Comparison of ENCODE assay signal across 17 cellular contexts in genomic region chr1:116495534-116495933, GRCh38.
DNase-seq lines count a peak whose midpoint lies in the region; ATAC-seq, FAIRE-seq and TF ChIP-seq lines count a peak whose summit lies in the region.
"Had no signal": no experiment of that assay in that cellular context is flagged by ENCODE, and none has a peak within 500 bp of the region (broad histone marks: within the 10 kb centered on the region; RNA-seq: fewer than 3 reads in every experiment).

No MANE protein-coding gene starts in this region.

- peak overlapping the region in 1 of 2 donors; percentile 18 for H3K4me3 ChIP-seq in kidney (ENCODE audit: low read length in 2 of 2)
- H3K4me3 ChIP-seq in pancreas: no peak overlapping the region

- peak overlapping the region; percentile 84 to 88 for H3K27ac ChIP-seq in kidney (ENCODE audit: low read depth in 2 of 2, low read length in 2 of 2)
- peak overlapping the region; percentile 51 to 86 (median 72) for H3K27ac ChIP-seq in pancreas

- peaks cover 0 to 2% (median 0%) of the 10 kb centered on the region in 3 donors for H3K27me3 Mint-ChIP-seq in CD14-positive monocyte (ENCODE audit: low read depth in 3 of 3)
- H3K27me3 Mint-ChIP-seq: naive thymus-derived CD4-positive, alpha-beta T cell had no signal

- no peak for TF ChIP-seq CTCF in CD14-positive monocyte (IDR thresholded peaks at IDR 0.05)
- TF ChIP-seq CTCF in kidney (IDR thresholded peaks at IDR 0.05; ENCODE audit: borderline replicate concordance, extremely low read depth, insufficient read depth): no peak
- TF ChIP-seq CTCF in pancreas (IDR thresholded peaks at IDR 0.05): no peak

- H3K27me3 ChIP-seq in pancreas: no peaks in the 10 kb centered on the region

- intact Hi-C loops in CD14-positive monocyte (cut with micrococcal nuclease): loop anchor here (5.0 to 10.0 kb wide), 2 partner anchors 121 to 353 kb away; partner anchors contain the start of gene ATP1A1 (in 1 of the 2)
- intact Hi-C loops in kidney (cut with DNase I): loop anchor here (10.0 kb wide), 1 partner anchor 351 kb away; no protein-coding TSS in a partner anchor
- intact Hi-C loops in pancreas (cut with DNase I): no loop called here

- ATAC-seq in pancreas (peak in 3 of 4 donors; percentile 25 to 48 (median 44)), HG03139 (IDR thresholded peaks at IDR 0.05; ENCODE audit: unreplicated experiment) (no peak)
- ATAC-seq: esophagus mucosa; naive thymus-derived CD4-positive, alpha-beta T cell had no signal

- no peak overlapping the region for H3K4me3 Mint-ChIP-seq in CD14-positive monocyte
- H3K4me3 Mint-ChIP-seq: naive thymus-derived CD4-positive, alpha-beta T cell had no signal

- DNase-seq in CD14-positive monocyte (ENCODE audit: low spot score) (no peak), astrocyte of the hippocampus (ENCODE audit: low read depth, low spot score) (peak; percentile 51), kidney (peak; percentile 56), pancreas (no peak), cerebellar cortex (ENCODE audit: low spot score) (no peak), NCI-H510A (lab: John Stamatoyannopoulos, UW) (no peak)
- no peak for DNase-seq in activated naive CD4-positive, alpha-beta T cell treated with anti-CD3 and anti-CD28 coated beads, Interleukin-2, amount 50 U/mL, for 16 hours
- DNase-seq: activated CD4-positive, alpha-beta T cell treated with anti-CD3 and anti-CD28 coated beads for 4 hours; GDM1; head of caudate nucleus; naive thymus-derived CD4-positive, alpha-beta T cell; NCI-H1436; NCI-H345; SHP77 had no signal

- H3K4me1 ChIP-seq in kidney (ENCODE audit: control insufficient read depth in 1 of 2, insufficient read depth in 1 of 2, low read depth in 1 of 2, low read length in 2 of 2) (peaks cover 35 to 70% of the 10 kb centered on the region in 2 donors), pancreas (peaks cover 18 to 37% (median 26%) of the 10 kb centered on the region in 3 donors)

- 36% methylated on average over 3 to 4 of the region's 4 CpGs for WGBS in pancreas, 2 donors

- H3K4me1 Mint-ChIP-seq in CD14-positive monocyte: peaks cover 58% of the 10 kb centered on the region

- FAIRE-seq in kidney (lab: Jason Lieb, UNC) (no peak), pancreas (lab: Jason Lieb, UNC) (no peak)
- FAIRE-seq: GM12892 had no signal

- H3K36me3 Mint-ChIP-seq in CD14-positive monocyte: peaks cover 5 to 23% of the 10 kb centered on the region in 2 donors

- no peak overlapping the region for H3K9ac ChIP-seq in kidney (ENCODE audit: low read length in 2 of 2)

- H3K9me3 Mint-ChIP-seq in CD14-positive monocyte: peaks cover 0 to 3% (median 0%) of the 10 kb centered on the region in 7 donors
- H3K9me3 Mint-ChIP-seq: naive thymus-derived CD4-positive, alpha-beta T cell had no signal

- H3K36me3 ChIP-seq in kidney (ENCODE audit: control insufficient read depth in 1 of 2, insufficient read depth in 2 of 2, low read length in 2 of 2) (no peaks in the 10 kb centered on the region), pancreas (no peaks in the 10 kb centered on the region)

- H3K27ac Mint-ChIP-seq in CD14-positive monocyte: peak overlapping the region; percentile 58 to 95 (median 86)

- H3K9me3 ChIP-seq in kidney (ENCODE audit: control insufficient read depth in 1 of 2, low read length in 2 of 2) (no peaks in the 10 kb centered on the region), pancreas (no peaks in the 10 kb centered on the region)

Comparison
In these comparisons a context has a peak if more than half of its experiments do, and no peak if none do; other contexts are left out.
1. DNase-seq: peak in astrocyte of the hippocampus (single experiment) and kidney (single experiment); none in CD14-positive monocyte (single experiment), pancreas (0 of 6), cerebellar cortex (single experiment), NCI-H510A (single experiment) and activated naive CD4-positive, alpha-beta T cell treated with anti-CD3 and anti-CD28 coated beads, Interleukin-2, amount 50 U/mL, for 16 hours (single experiment).
2. intact Hi-C loops: an anchor here in CD14-positive monocyte (5.0 to 10.0 kb wide) and kidney (10.0 kb wide); none called in pancreas.